ENCODE assay signal across 8 cellular contexts in the genomic region with DNA sequence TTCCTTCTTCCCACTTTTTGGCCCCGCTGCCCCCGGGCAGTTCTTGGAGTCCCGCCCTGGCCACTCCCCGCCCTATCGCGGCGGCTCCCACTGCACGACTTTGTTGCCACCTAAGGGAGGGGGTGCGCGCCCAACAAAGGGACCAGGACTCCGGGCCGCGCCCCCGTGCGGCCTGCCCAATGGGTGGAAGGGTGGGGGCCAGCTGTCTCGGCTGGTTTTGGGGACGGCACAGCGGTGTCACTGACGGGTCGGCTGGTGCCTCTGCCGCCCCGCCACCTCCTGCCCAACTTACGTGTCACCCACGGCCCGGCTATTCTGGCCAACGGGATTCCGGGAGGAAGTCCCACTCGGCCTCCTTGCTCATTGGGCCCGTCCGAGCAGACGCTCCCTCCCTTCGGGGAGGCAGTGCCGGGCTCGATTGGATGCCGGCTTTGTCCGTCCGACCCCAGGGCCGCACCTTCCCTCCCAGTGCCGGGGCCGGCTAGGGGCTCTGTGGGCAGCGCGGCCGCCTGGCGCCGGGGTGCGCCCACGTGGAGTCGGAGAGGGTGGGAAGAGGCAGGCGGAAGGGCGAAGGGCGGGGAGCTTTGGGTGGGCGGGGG. TPM values are rescaled to one million over a fixed set of nuclear protein-coding genes. Genes with fewer than 3 reads are reported as not detected.
A peak's percentile ranks its signal among the peaks of the same experiment; 100 is the strongest.
DNase-seq lines count a peak whose midpoint lies in the region; ATAC-seq and TF ChIP-seq lines count a peak whose summit lies in the region.

Gene GOLIM4, minus strand, starts transcription at position 314 of the 599 bp plus-strand sequence. CDS start 639 bp downstream, outside the sequence.

- 0 to 2% methylated on average over 11 to 48 of the region's 52 CpGs for WGBS in upper lobe of left lung, 2 donors

- peak within 1 kb of the TSS; percentile 91 to 98 (median 94) for H3K27ac ChIP-seq in upper lobe of left lung

- H3K4me1 ChIP-seq in upper lobe of left lung = peaks cover 23 to 45% (median 34%) of the 10 kb centered on the region in 4 donors

- intact Hi-C loops in head of caudate nucleus (cut with DNase I) = loop anchor here (5.0 kb wide), 1 partner anchor 67 kb away; no protein-coding TSS in a partner anchor

- no peaks in the 10 kb centered on the region; the same call in 1 of the 2 replicates for H3K36me3 ChIP-seq in MG63
- no peaks in the 10 kb centered on the region for H3K36me3 ChIP-seq in upper lobe of left lung

- no peaks in the 10 kb centered on the region for H3K36me3 Mint-ChIP-seq in activated naive CD8-positive, alpha-beta T cell treated with anti-CD3 and anti-CD28 coated beads, Interleukin-2, amount 10 ng/mL, durations not matched to agents 7 days and 5 days

- H3K27me3 ChIP-seq in MG63 (no peaks in the 10 kb centered on the region), upper lobe of left lung (no peaks in the 10 kb centered on the region)

- POLR2A ChIA-PET in GM10248 (lab: Yijun Ruan, JAX) = interaction anchor here (0.6 to 1.0 kb wide), 2 partner anchors 22 to 45 kb away, joined by 3 read pairs; no protein-coding TSS in a partner anchor
- POLR2A ChIA-PET in activated naive CD8-positive, alpha-beta T cell treated with anti-CD3 and anti-CD28 coated beads, Interleukin-2, amount 10 ng/mL, durations not matched to agents 7 days and 5 days (lab: Charles Lee) = no interaction called here

- H3K4me3 Mint-ChIP-seq in activated naive CD8-positive, alpha-beta T cell treated with anti-CD3 and anti-CD28 coated beads, Interleukin-2, amount 10 ng/mL, durations not matched to agents 7 days and 5 days = peak within 1 kb of the TSS; percentile 91

- no peaks in the 10 kb centered on the region for H3K9me3 Mint-ChIP-seq in activated naive CD8-positive, alpha-beta T cell treated with anti-CD3 and anti-CD28 coated beads, Interleukin-2, amount 10 ng/mL, durations not matched to agents 7 days and 5 days

- TF ChIP-seq CTCF in GM10248 (IDR thresholded peaks at IDR 0.05; ENCODE audit: control extremely low read depth, extremely low read depth, low read depth, missing control alignments) = peak; percentile 30
- no peak for TF ChIP-seq CTCF in omental fat pad (IDR thresholded peaks at IDR 0.05)
- peak in 1 of 6 experiments; percentile 2 for TF ChIP-seq CTCF in upper lobe of left lung (IDR thresholded peaks at IDR 0.05)

- TF ChIP-seq EP300 in upper lobe of left lung (IDR thresholded peaks at IDR 0.05) = no peak

- peak; percentile 75 for ATAC-seq in activated naive CD8-positive, alpha-beta T cell treated with anti-CD3 and anti-CD28 coated beads, Interleukin-2, amount 10 ng/mL, durations not matched to agents 7 days and 5 days (ENCODE audit: low read depth)
- ATAC-seq in omental fat pad (ENCODE audit: low FRiP score) (peak; percentile 99), upper lobe of left lung (ENCODE audit: low FRiP score in 2 of 2) (peak; percentile 97 to 99)

- peak within 1 kb of the TSS; percentile 69 for H3K4me3 ChIP-seq in MG63
- peak within 1 kb of the TSS; percentile 62 to 91 (median 90) for H3K4me3 ChIP-seq in upper lobe of left lung

- H3K27me3 Mint-ChIP-seq in activated naive CD8-positive, alpha-beta T cell treated with anti-CD3 and anti-CD28 coated beads, Interleukin-2, amount 10 ng/mL, durations not matched to agents 7 days and 5 days = peaks cover 28% of the 10 kb centered on the region

- H3K9me3 ChIP-seq in MG63 = no peaks in the 10 kb centered on the region
- no peaks in the 10 kb centered on the region for H3K9me3 ChIP-seq in upper lobe of left lung

- peaks cover 10% of the 10 kb centered on the region for H3K4me1 Mint-ChIP-seq in activated naive CD8-positive, alpha-beta T cell treated with anti-CD3 and anti-CD28 coated beads, Interleukin-2, amount 10 ng/mL, durations not matched to agents 7 days and 5 days

- peak in 3 of 4 donors; percentile 59 to 87 (median 64) for TF ChIP-seq POLR2A in upper lobe of left lung (IDR thresholded peaks at IDR 0.05)

- peak within 1 kb of the TSS; percentile 83 for H3K27ac Mint-ChIP-seq in activated naive CD8-positive, alpha-beta T cell treated with anti-CD3 and anti-CD28 coated beads, Interleukin-2, amount 10 ng/mL, durations not matched to agents 7 days and 5 days

- DNase-seq in GM10248 (ENCODE audit: extremely low spot score) (peak; percentile 96), HCEC 1CT (peak; percentile 98), MG63 (peak; percentile 100), SHP77 treated with DMSO at 0.1 percent for 48 hours (lab: John Stamatoyannopoulos, UW) (peak; percentile 93), head of caudate nucleus (peak; percentile 82 to 97 (median 93)), omental fat pad (ENCODE audit: low spot score) (peak; percentile 69), upper lobe of left lung (peak; percentile 96 to 97)
- DNase-seq in activated naive CD8-positive, alpha-beta T cell treated with anti-CD3 and anti-CD28 coated beads, Interleukin-2, amount 10 ng/mL, durations not matched to agents 7 days and 5 days = peak; percentile 72

- CTCF ChIA-PET in GM10248 (lab: Yijun Ruan, JAX) = interaction anchor here (0.7 to 2.7 kb wide), 12 partner anchors 12 to 74 kb away, joined by 3 to 13 read pairs (median 4); no protein-coding TSS in a partner anchor

RNA-seq across cellular contexts. Expression of gene GOLIM4, which starts in this region (rescaled TPM):
- 19.7 and 46.8 TPM in 2 replicates for total RNA-seq in MG63 (2014; rRNA removed; shearing (Covaris generic); ENCODE audit: low replicate concordance)
- total RNA-seq in activated naive CD8-positive, alpha-beta T cell treated with anti-CD3 and anti-CD28 coated beads, Interleukin-2, amount 10 ng/mL, durations not matched to agents 7 days and 5 days = 1 to 10 TPM; 3.1 to 3.2 TPM
- 10 to 100 TPM; 30.3 to 46.2 (median 34.8) TPM for total RNA-seq in omental fat pad
- total RNA-seq in upper lobe of left lung = 10 to 100 TPM; 34.6 to 79.1 (median 43.6) TPM

Comparison
In these comparisons a context has a peak if more than half of its experiments do, and no peak if none do; other contexts are left out.
1. Peak in every context shown above with its lines: DNase-seq, ATAC-seq, H3K4me3 ChIP-seq and H3K27ac ChIP-seq.